Comparison of ENCODE assay signal across 8 cellular contexts in the genomic region with DNA sequence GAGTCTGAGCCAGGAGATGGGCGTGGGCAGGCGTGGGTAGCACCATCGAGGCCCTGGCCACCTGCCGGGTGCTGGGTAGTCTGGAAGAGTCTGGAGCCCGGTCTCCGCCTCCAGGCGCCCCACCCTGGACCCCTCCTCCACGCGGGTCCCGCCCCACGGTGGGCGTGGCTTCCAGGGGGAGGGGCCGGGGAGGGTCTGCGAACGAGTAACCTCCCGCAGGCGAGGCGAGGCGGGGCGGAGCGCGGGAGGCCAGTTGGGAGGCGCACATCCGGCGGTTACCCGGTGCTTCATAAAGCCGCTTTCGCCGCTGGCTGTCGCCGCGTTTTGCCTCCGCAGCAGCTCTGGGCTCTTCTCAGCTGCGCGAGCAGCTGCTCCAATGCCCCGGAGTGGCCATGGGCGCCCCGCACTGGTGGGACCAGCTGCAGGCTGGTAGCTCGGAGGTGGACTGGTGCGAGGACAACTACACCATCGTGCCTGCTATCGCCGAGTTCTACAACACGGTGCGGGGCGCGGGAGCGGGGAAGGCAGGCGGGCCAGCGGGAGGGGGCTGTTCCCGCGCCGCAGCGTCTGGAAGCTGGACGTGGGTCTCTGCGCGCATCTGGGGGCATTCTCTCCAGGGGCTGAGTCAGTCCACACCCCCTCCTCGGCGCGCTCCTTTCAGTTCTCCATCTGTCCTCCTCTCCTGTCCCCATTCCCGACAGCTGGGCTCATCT. TPM values are rescaled to one million over a fixed set of nuclear protein-coding genes. Genes with fewer than 3 reads are reported as not detected.
DNase-seq lines count a peak whose midpoint lies in the region; ATAC-seq, FAIRE-seq and TF ChIP-seq lines count a peak whose summit lies in the region.

Gene ACER2, plus strand, starts transcription at position 317 of the 713 bp plus-strand sequence. Its CDS starts 76 bp downstream, at position 393.

- TF ChIP-seq CTCF in kidney (IDR thresholded peaks at IDR 0.05; ENCODE audit: borderline replicate concordance, extremely low read depth, insufficient read depth): no peak

- in situ Hi-C loops in GM18951 (cut with MboI; ENCODE audit: low sequenced_read_pairs, unreplicated experiment): no loop called here

- peak; percentile 91 for ATAC-seq in HG03175 (IDR thresholded peaks at IDR 0.05; ENCODE audit: unreplicated experiment)
- ATAC-seq in activated CD4-positive, CD25-positive, alpha-beta regulatory T cell treated with anti-CD3 and anti-CD28 coated beads, Interleukin-2, amount 50 U/mL, for 24 hours: peak; percentile 94 to 95

- intact Hi-C loops in kidney (cut with DNase I): no loop called here

- H3K4me1 ChIP-seq in kidney (ENCODE audit: control insufficient read depth in 1 of 2, insufficient read depth in 1 of 2, low read depth in 1 of 2, low read length in 2 of 2): peaks cover 4 to 9% of the 10 kb centered on the region in 2 donors

- H3K4me3 ChIP-seq in kidney (ENCODE audit: low read length in 2 of 2): peak within 1 kb of the TSS; percentile 90

- peak; percentile 84 for TF ChIP-seq POLR2A in GM18951 (IDR thresholded peaks at IDR 0.05; ENCODE audit: extremely low read depth, insufficient read depth, insufficient read length)

- no peak for FAIRE-seq in kidney (lab: Jason Lieb, UNC)

- H3K36me3 ChIP-seq in kidney (ENCODE audit: control insufficient read depth in 1 of 2, insufficient read depth in 2 of 2, low read length in 2 of 2): no peaks in the 10 kb centered on the region

- peak within 1 kb of the TSS; percentile 39 to 70 for H3K27ac ChIP-seq in kidney (ENCODE audit: low read depth in 2 of 2, low read length in 2 of 2)

- DNase-seq in AG20443 (ENCODE audit: low spot score) (peak; percentile 98), NCI-H226 (peak; percentile 85), cerebellar cortex (ENCODE audit: low spot score) (peak; percentile 86), kidney (peak; percentile 98)
- peak; percentile 93 to 95 for DNase-seq in stimulated activated CD4-positive, alpha-beta T cell treated with anti-CD3 and anti-CD28 coated beads, Interleukin-15, amount 100 ng/mL, for 1 hour (ENCODE audit: low read depth in 1 of 2, low spot score in 1 of 2)

- H3K9ac ChIP-seq in kidney (ENCODE audit: low read length in 2 of 2): peak within 1 kb of the TSS; percentile 81 to 84

- no peaks in the 10 kb centered on the region for H3K9me3 ChIP-seq in kidney (ENCODE audit: control insufficient read depth in 1 of 2, low read length in 2 of 2)

RNA-seq across cellular contexts. Expression of gene ACER2, which starts in this region (rescaled TPM):
- total RNA-seq in kidney: 4.2 TPM
- 0.28 TPM for polyA plus RNA-seq in kidney (ENCODE audit: insufficient read depth, low read depth, low replicate concordance)

Comparison
In these comparisons a context has a peak if more than half of its experiments do, and no peak if none do; other contexts are left out.
1. Peak in every context shown above with its lines: DNase-seq, ATAC-seq, H3K4me3 ChIP-seq and H3K27ac ChIP-seq.